In the genomic region with DNA sequence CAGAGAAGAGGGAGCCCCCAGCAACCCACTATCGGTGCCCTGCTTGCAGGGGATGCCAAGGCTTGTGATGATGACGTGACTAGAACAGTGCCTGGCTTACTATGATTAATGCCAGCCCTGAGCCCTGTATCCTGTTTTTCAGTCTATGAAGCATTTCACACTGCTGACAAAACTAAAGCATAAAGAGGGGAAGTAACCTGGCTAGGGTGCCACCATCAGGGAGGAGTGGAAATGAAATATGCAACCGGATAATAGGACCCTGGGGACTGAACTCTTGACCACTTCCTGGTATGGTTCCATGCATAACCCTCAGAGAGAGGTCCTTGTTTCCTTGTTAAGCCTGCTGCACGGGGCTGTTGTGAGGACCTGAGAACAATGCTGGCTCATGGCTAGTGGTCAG, we compare ENCODE assay signal across 12 cellular contexts. TPM values are rescaled to one million over a fixed set of nuclear protein-coding genes. Genes with fewer than 3 reads are reported as not detected.
DNase-seq lines count a peak whose midpoint lies in the region; ATAC-seq, FAIRE-seq and TF ChIP-seq lines count a peak whose summit lies in the region.
"Had no signal": no experiment of that assay in that cellular context is flagged by ENCODE, and none has a peak within 500 bp of the region (broad histone marks: within the 10 kb centered on the region; RNA-seq: fewer than 3 reads in every experiment).

No MANE protein-coding gene starts in this region.

- no peaks in the 10 kb centered on the region for H3K36me3 Mint-ChIP-seq in astrocyte (ENCODE audit: low read depth, unreplicated experiment)
- no peaks in the 10 kb centered on the region for H3K36me3 Mint-ChIP-seq in osteocyte (ENCODE audit: unreplicated experiment)
- H3K36me3 Mint-ChIP-seq: activated naive CD8-positive, alpha-beta T cell had no signal

- H3K36me3 ChIP-seq in astrocyte (ENCODE audit: insufficient read depth, low read length): no peaks in the 10 kb centered on the region
- H3K36me3 ChIP-seq in spleen: no peaks in the 10 kb centered on the region

- H3K4me3 ChIP-seq in astrocyte (ENCODE audit: insufficient read depth, low read depth, low read length) (no peak overlapping the region), spleen (no peak overlapping the region)

- TF ChIP-seq POLR2A in GM12892 (IDR thresholded peaks at IDR 0.05; ENCODE audit: low read depth, low read length) (no peak), spleen (IDR thresholded peaks at IDR 0.05) (no peak)

- H2AFZ ChIP-seq in astrocyte (ENCODE audit: low read depth, low read length): peak overlapping the region; percentile 4

- intact Hi-C loops in spleen (cut with DNase I; ENCODE audit: low total_unique reads): no loop called here

- H3K4me1 Mint-ChIP-seq in astrocyte (ENCODE audit: low read depth, unreplicated experiment): no peaks in the 10 kb centered on the region
- no peaks in the 10 kb centered on the region for H3K4me1 Mint-ChIP-seq in osteocyte (ENCODE audit: unreplicated experiment)

- peaks cover 3% of the 10 kb centered on the region for H3K27me3 Mint-ChIP-seq in astrocyte (ENCODE audit: low read depth, unreplicated experiment)
- peaks cover 6% of the 10 kb centered on the region for H3K27me3 Mint-ChIP-seq in osteocyte (ENCODE audit: unreplicated experiment)
- H3K27me3 Mint-ChIP-seq: activated naive CD8-positive, alpha-beta T cell had no signal

- peak; percentile 78 for FAIRE-seq in GM12892 (lab: Jason Lieb, UNC)
- FAIRE-seq in astrocyte (lab: Jason Lieb, UNC): no peak
- FAIRE-seq: G401.6 had no signal

- no peak overlapping the region for H3K4me3 Mint-ChIP-seq in astrocyte (ENCODE audit: unreplicated experiment)
- no peak overlapping the region for H3K4me3 Mint-ChIP-seq in osteocyte (ENCODE audit: unreplicated experiment)
- H3K4me3 Mint-ChIP-seq: activated naive CD8-positive, alpha-beta T cell had no signal

- no peaks in the 10 kb centered on the region for H3K79me2 ChIP-seq in astrocyte (ENCODE audit: insufficient read depth, low read length)

- DNase-seq in GM12892 (ENCODE audit: insufficient read length) (no peak), astrocyte (ENCODE audit: low read depth) (no peak), osteocyte (ENCODE audit: extremely low spot score, unreplicated experiment) (no peak), spleen (no peak), NCI-H2196 (lab: John Stamatoyannopoulos, UW; ENCODE audit: unreplicated experiment) (no peak)
- DNase-seq in activated naive CD4-positive, alpha-beta T cell (lab: John Stamatoyannopoulos, UW): no peak
- DNase-seq: NCI-H446 treated with DMSO at 0.1 percent for 48 hours; stimulated activated CD4-positive, alpha-beta T cell treated with anti-CD3 and anti-CD28 coated beads, Interleukin-4, amount 100 ng/mL, for 1 hour had no signal

- H3K27me3 ChIP-seq in astrocyte (ENCODE audit: insufficient read depth, low read length): no peaks in the 10 kb centered on the region
- H3K27me3 ChIP-seq in spleen (replicated peaks in 1 of 7): no peaks in the 10 kb centered on the region

- no peaks in the 10 kb centered on the region for H4K20me1 ChIP-seq in astrocyte (ENCODE audit: insufficient read depth, low read length)

- H3K27ac Mint-ChIP-seq in astrocyte (ENCODE audit: unreplicated experiment): no peak overlapping the region
- H3K27ac Mint-ChIP-seq in osteocyte (ENCODE audit: unreplicated experiment): no peak overlapping the region
- H3K27ac Mint-ChIP-seq: activated naive CD8-positive, alpha-beta T cell had no signal

- H3K9me3 ChIP-seq in astrocyte (ENCODE audit: insufficient read depth, low read depth, low read length): no peaks in the 10 kb centered on the region
- H3K9me3 ChIP-seq in spleen: no peaks in the 10 kb centered on the region

- no peaks in the 10 kb centered on the region for H3K9me3 Mint-ChIP-seq in astrocyte (ENCODE audit: unreplicated experiment)
- no peaks in the 10 kb centered on the region for H3K9me3 Mint-ChIP-seq in osteocyte (ENCODE audit: unreplicated experiment)

- H3K4me1 ChIP-seq in astrocyte (ENCODE audit: insufficient read depth, low read length) (no peaks in the 10 kb centered on the region), spleen (peaks cover 0 to 24% (median 11%) of the 10 kb centered on the region in 6 donors)

- ATAC-seq in GM21515 (IDR thresholded peaks at IDR 0.05; ENCODE audit: unreplicated experiment) (peak; percentile 89), HG03457 (IDR thresholded peaks at IDR 0.05; ENCODE audit: unreplicated experiment) (peak; percentile 98)

- H3K9ac ChIP-seq in astrocyte (ENCODE audit: low read length): no peak overlapping the region

- H3K4me2 ChIP-seq in astrocyte (ENCODE audit: low read length): no peak overlapping the region

- TF ChIP-seq CTCF in astrocyte (IDR thresholded peaks at IDR 0.05; ENCODE audit: insufficient read depth, low read depth, low read length) (no peak), osteocyte (IDR thresholded peaks at IDR 0.05) (no peak), spleen (IDR thresholded peaks at IDR 0.05 in 8 of 11, conservative IDR thresholded peaks at IDR 0.05 in 3 of 11) (no peak)

- WGBS in spleen, 5 donors: 16 to 20% (median 18%) methylated on average over 4 of the region's 4 CpGs

- no peak overlapping the region for H3K27ac ChIP-seq in astrocyte (ENCODE audit: low read depth, low read length)
- no peak overlapping the region for H3K27ac ChIP-seq in spleen

RNA-seq across cellular contexts. Expression of a gene that starts 50.3 kb away (rescaled TPM):
- polyA plus RNA-seq in GM12892 (2012; ENCODE audit: missing spikeins): 42.2 TPM
- 42.6 and 43.6 TPM in 2 replicates for total RNA-seq in astrocyte
- total RNA-seq in osteocyte: 45.8 and 46.2 TPM in 2 replicates
- 10 to 100 TPM; 20.4 to 62.5 (median 50.6) TPM for total RNA-seq in spleen
- 10 to 100 TPM in 2 of 3 donors, 1 to 10 TPM in 1; 8.9 to 17.5 (median 15.5) TPM for polyA plus RNA-seq in spleen
